8 cellular contexts compared by ENCODE assay signal in the genomic region with DNA sequence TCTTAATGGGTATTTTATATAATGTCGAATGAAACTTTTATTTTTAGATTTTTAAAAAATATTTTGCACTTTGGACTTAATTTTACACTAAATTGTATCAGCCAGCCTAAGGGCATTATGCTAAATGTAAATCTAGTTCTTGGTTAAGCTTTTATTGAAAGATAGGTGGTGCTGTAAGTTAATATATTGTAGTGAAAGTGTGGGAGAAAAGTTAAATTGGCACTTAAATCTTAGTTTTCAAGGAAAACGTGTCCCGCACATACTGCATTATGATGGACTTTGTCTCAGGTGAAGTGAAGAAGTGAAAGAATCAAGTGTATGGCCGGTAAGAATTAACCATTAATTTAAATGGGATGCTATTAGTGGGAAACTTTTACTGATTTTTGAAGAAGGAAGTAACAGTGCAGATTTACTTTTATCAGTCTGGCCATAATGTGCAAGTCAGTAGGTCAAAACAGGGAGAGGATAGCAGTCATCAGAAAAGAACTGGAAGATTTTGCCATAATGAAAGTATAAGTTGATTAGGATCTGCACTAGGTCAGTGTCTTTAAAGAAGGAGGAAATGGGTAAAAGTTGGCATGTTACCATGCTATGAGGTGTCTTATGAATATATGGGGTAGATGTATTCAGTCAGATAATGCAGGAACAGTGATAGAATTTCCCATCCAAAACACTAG.
DNase-seq lines count a peak whose midpoint lies in the region; ATAC-seq and TF ChIP-seq lines count a peak whose summit lies in the region.

No MANE protein-coding gene starts in this region.

- no peak overlapping the region for H3K9ac ChIP-seq in parathyroid adenoma

- no peak overlapping the region for H3K27ac ChIP-seq in parathyroid adenoma

- no peak for ATAC-seq in HG02852 (IDR thresholded peaks at IDR 0.05; ENCODE audit: unreplicated experiment)
- no peak for ATAC-seq in GM21447 (IDR thresholded peaks at IDR 0.05; ENCODE audit: unreplicated experiment)

- no peak overlapping the region for H3K4me2 ChIP-seq in parathyroid adenoma (ENCODE audit: low read length)

- DNase-seq in GM12864 (ENCODE audit: low read depth), result no peak
- peak; percentile 22 for DNase-seq in NOMO-1 treated with dmso at 0.1 percent for 144 hours (lab: John Stamatoyannopoulos, UW; ENCODE audit: unreplicated experiment)
- no peak for DNase-seq in nucleus accumbens (lab: John Stamatoyannopoulos, UW)
- no peak for DNase-seq in iPS-NIHi7 (ENCODE audit: extremely low spot score)

- H3K79me2 ChIP-seq in parathyroid adenoma, result no peaks in the 10 kb centered on the region

- H3K36me3 Mint-ChIP-seq in dendritic cell treated with granulocyte-macrophage colony-stimulating factor and Interleukin-4, amounts not matched to agents 40 ng/mL and 50 ng/mL, for 4 days (ENCODE audit: low read depth), result no peaks in the 10 kb centered on the region

- H3K27me3 Mint-ChIP-seq in dendritic cell treated with granulocyte-macrophage colony-stimulating factor and Interleukin-4, amounts not matched to agents 40 ng/mL and 50 ng/mL, for 4 days, result no peaks in the 10 kb centered on the region

- no peak overlapping the region for H2AFZ ChIP-seq in parathyroid adenoma

- H3K4me3 Mint-ChIP-seq in dendritic cell treated with granulocyte-macrophage colony-stimulating factor and Interleukin-4, amounts not matched to agents 40 ng/mL and 50 ng/mL, for 4 days, result peak overlapping the region; percentile 55

- H3K4me1 ChIP-seq in parathyroid adenoma, result peaks cover 3% of the 10 kb centered on the region

- H3K4me1 Mint-ChIP-seq in dendritic cell treated with granulocyte-macrophage colony-stimulating factor and Interleukin-4, amounts not matched to agents 40 ng/mL and 50 ng/mL, for 4 days (ENCODE audit: low read depth), result peaks cover 19% of the 10 kb centered on the region

- no peaks in the 10 kb centered on the region for H3K9me3 Mint-ChIP-seq in dendritic cell treated with granulocyte-macrophage colony-stimulating factor and Interleukin-4, amounts not matched to agents 40 ng/mL and 50 ng/mL, for 4 days

- TF ChIP-seq CTCF in GM12864 (IDR thresholded peaks at IDR 0.05; ENCODE audit: low read depth, low read length, missing control alignments) (peak; percentile 13), parathyroid adenoma (IDR thresholded peaks at IDR 0.05) (peak; percentile 29)

- no peak overlapping the region for H3K4me3 ChIP-seq in GM12864 (ENCODE audit: low read depth, low read length)
- no peak overlapping the region for H3K4me3 ChIP-seq in parathyroid adenoma (ENCODE audit: low read depth, low read length)

- no peaks in the 10 kb centered on the region for H3K9me3 ChIP-seq in parathyroid adenoma (ENCODE audit: control insufficient read depth, low read length)

- no peaks in the 10 kb centered on the region for H3K36me3 ChIP-seq in parathyroid adenoma (ENCODE audit: control insufficient read depth, insufficient read depth, low read length)

- H3K27ac Mint-ChIP-seq in dendritic cell treated with granulocyte-macrophage colony-stimulating factor and Interleukin-4, amounts not matched to agents 40 ng/mL and 50 ng/mL, for 4 days, result peak overlapping the region; percentile 79

- intact Hi-C loops in dendritic cell treated with granulocyte-macrophage colony-stimulating factor and Interleukin-4, amounts not matched to agents 40 ng/mL and 50 ng/mL, for 4 days (cut with micrococcal nuclease), result loop anchor here (1.0 to 2.0 kb wide), 4 partner anchors 32 to 389 kb away; no protein-coding TSS in a partner anchor

- no peaks in the 10 kb centered on the region for H3K27me3 ChIP-seq in parathyroid adenoma (ENCODE audit: control insufficient read depth, insufficient read depth, low read length)
